18 cellular contexts compared by ENCODE assay signal in genomic region chr15:59367022-59367451, GRCh38. TPM values are rescaled to one million over a fixed set of nuclear protein-coding genes. Genes with fewer than 3 reads are reported as not detected.
DNase-seq lines count a peak whose midpoint lies in the region; ATAC-seq, FAIRE-seq and TF ChIP-seq lines count a peak whose summit lies in the region.
"Had no signal": no experiment of that assay in that cellular context is flagged by ENCODE, and none has a peak within 500 bp of the region (broad histone marks: within the 10 kb centered on the region; RNA-seq: fewer than 3 reads in every experiment).

No MANE protein-coding gene starts in this region.

- SMC1A ChIA-PET in GM12878 (lab: Charles Lee; ENCODE audit: uncharacterized antibody, unreplicated experiment): interaction anchor here (0.7 to 2.5 kb wide), 10 partner anchors 9 to 120 kb away, joined by 3 to 7 read pairs (median 6); no protein-coding TSS in a partner anchor

- H3K36me3 ChIP-seq in GM12878 (ENCODE audit: control insufficient read depth in 2 of 2, insufficient read depth in 2 of 2, low read length in 1 of 2): peaks cover 0 to 8% of the 10 kb centered on the region in 2 experiments; a peak in 2 of 4 replicates
- H3K36me3 ChIP-seq in keratinocyte (ENCODE audit: control insufficient read depth in 2 of 2, extremely low read depth in 1 of 2, insufficient read depth in 2 of 2, low read length in 2 of 2): peaks cover 2 to 6% of the 10 kb centered on the region in 2 experiments
- H3K36me3 ChIP-seq: transverse colon had no signal

- H4K20me1 ChIP-seq in GM12878 (ENCODE audit: control insufficient read depth, insufficient read depth) (no peaks in the 10 kb centered on the region; the same call in 1 of the 2 replicates), keratinocyte (ENCODE audit: control insufficient read depth, extremely low read depth, insufficient read depth, low read length) (no peaks in the 10 kb centered on the region)

- H3K79me2 ChIP-seq in GM12878 (ENCODE audit: control insufficient read depth, insufficient read depth, low read length): peaks cover 95% of the 10 kb centered on the region
- H3K79me2 ChIP-seq in keratinocyte (ENCODE audit: control insufficient read depth, insufficient read depth, low read length): peaks cover 98% of the 10 kb centered on the region

- no peak for TF ChIP-seq EP300 in GM12878 (IDR thresholded peaks at IDR 0.05; ENCODE audit: borderline replicate concordance in 1 of 2, control insufficient read depth in 1 of 2, low read depth in 2 of 2, low read length in 2 of 2)

- RAD21 ChIA-PET in GM12878 (lab: Charles Lee; ENCODE audit: unreplicated experiment): interaction anchor here (0.6 to 1.3 kb wide), 9 partner anchors 11 to 169 kb away, joined by 3 to 4 read pairs (median 3); no protein-coding TSS in a partner anchor

- H3K4me2 ChIP-seq in GM12878 (ENCODE audit: control insufficient read depth, insufficient read depth): peak overlapping the region; percentile 64
- peak overlapping the region; percentile 61 for H3K4me2 ChIP-seq in keratinocyte (ENCODE audit: control insufficient read depth, extremely low read depth, insufficient read depth, low read depth, low read length)
- H3K4me2 ChIP-seq: GM23338 had no signal

- H3K9ac ChIP-seq in GM12878 (ENCODE audit: control insufficient read depth, insufficient read depth, low read length): no peak overlapping the region
- peak overlapping the region; percentile 71 for H3K9ac ChIP-seq in keratinocyte (ENCODE audit: control insufficient read depth, extremely low read depth, insufficient read depth, low read length)

- H3K27ac ChIP-seq in GM12878 (ENCODE audit: control insufficient read depth, insufficient read depth) (no peak overlapping the region), keratinocyte (ENCODE audit: control insufficient read depth, insufficient read depth, low read length) (peak overlapping the region; percentile 85)
- H3K27ac ChIP-seq: SK-N-MC had no signal

- TF ChIP-seq CTCF in GM12878 (IDR thresholded peaks at IDR 0.05 in 2 of 3, conservative IDR thresholded peaks at IDR 0.05 in 1 of 3; ENCODE audit: control insufficient read depth in 2 of 3, extremely low read depth in 1 of 3, insufficient read depth in 1 of 3, low read depth in 3 of 3, low read length in 3 of 3) (no peak), keratinocyte (optimal IDR thresholded peaks at IDR 0.05 in 1 of 3, IDR thresholded peaks at IDR 0.05 in 1 of 3, conservative IDR thresholded peaks at IDR 0.05 in 1 of 3; ENCODE audit: extremely low read depth in 1 of 3, insufficient read depth in 2 of 3, low read length in 3 of 3) (no peak), progenitor cell of endocrine pancreas (IDR thresholded peaks at IDR 0.05; ENCODE audit: unreplicated experiment) (no peak)

- no peaks in the 10 kb centered on the region for H3K36me3 Mint-ChIP-seq in progenitor cell of endocrine pancreas (ENCODE audit: insufficient read depth)
- peaks cover 0 to 4% (median 0%) of the 10 kb centered on the region in 3 donors for H3K36me3 Mint-ChIP-seq in immature natural killer cell
- no peaks in the 10 kb centered on the region for H3K36me3 Mint-ChIP-seq in natural killer cell treated with Interleukin-12 subunit alpha and Interleukin-12 subunit beta and Interleukin-15 and Interleukin-18, amount 100 ng/mL, for 72 hours

- dilution Hi-C loops in keratinocyte (cut with MboI; ENCODE audit: extremely low pct_ligation_motif_present, low sequenced_read_pairs): no loop called here

- H3K9me1 ChIP-seq in keratinocyte (ENCODE audit: control insufficient read depth, extremely low read depth, insufficient read depth, low read length): no peaks in the 10 kb centered on the region

- H3K4me3 ChIP-seq in GM12878 (peak overlapping the region; percentile 75; the same call in 1 of the 2 replicates), keratinocyte (ENCODE audit: control insufficient read depth in 2 of 3, extremely low read depth in 1 of 3, insufficient read depth in 2 of 3, low read depth in 1 of 3, low read length in 3 of 3) (peak overlapping the region in 2 of 3 experiments; percentile 10 to 39)
- H3K4me3 ChIP-seq: GM23338, K562, SK-N-MC, transverse colon had no signal

- H3K27me3 Mint-ChIP-seq in progenitor cell of endocrine pancreas: no peaks in the 10 kb centered on the region
- H3K27me3 Mint-ChIP-seq in immature natural killer cell (ENCODE audit: low read depth in 3 of 3): peaks cover 8 to 21% (median 12%) of the 10 kb centered on the region in 3 donors
- peaks cover 23 to 28% of the 10 kb centered on the region in 2 donors for H3K27me3 Mint-ChIP-seq in natural killer cell treated with Interleukin-12 subunit alpha and Interleukin-12 subunit beta and Interleukin-15 and Interleukin-18, amount 100 ng/mL, for 72 hours

- H2AFZ ChIP-seq in GM12878 (ENCODE audit: control insufficient read depth, low read depth, low read length) (no peak overlapping the region), keratinocyte (ENCODE audit: control insufficient read depth, low read length) (no peak overlapping the region)
- H2AFZ ChIP-seq: GM23338 had no signal

- in situ Hi-C loops in GM12878 (cut with MboI): no loop called here

- no peaks in the 10 kb centered on the region for H3K9me3 Mint-ChIP-seq in progenitor cell of endocrine pancreas (ENCODE audit: low read depth)
- H3K9me3 Mint-ChIP-seq in immature natural killer cell: peaks cover 0 to 1% (median 0%) of the 10 kb centered on the region in 6 donors
- no peaks in the 10 kb centered on the region for H3K9me3 Mint-ChIP-seq in natural killer cell treated with Interleukin-12 subunit alpha and Interleukin-12 subunit beta and Interleukin-15 and Interleukin-18, amount 100 ng/mL, for 72 hours
- H3K9me3 Mint-ChIP-seq: activated T-helper 2 cell treated with anti-CD3 and anti-CD28 coated beads, Interferon-gamma antibody, Interleukin-2, Interleukin-4, amounts not matched to agents 10 μg/mL and 5 μg/mL and 100 μg/mL, durations not matched to agents 14 hours and 24 hours and 36 hours; GM23338; neural crest cell had no signal

- peak; percentile 35 for DNase-seq in Ammon's horn (ENCODE audit: low spot score)
- DNase-seq in HT1080 (ENCODE audit: low read depth): peak; percentile 15
- DNase-seq in GM12878 (ENCODE audit: low read depth, low spot score): no peak
- no peak for DNase-seq in keratinocyte (ENCODE audit: low read depth, low spot score)
- DNase-seq in progenitor cell of endocrine pancreas (ENCODE audit: low spot score, unreplicated experiment): no peak
- no peak for DNase-seq in immature natural killer cell
- no peak for DNase-seq in natural killer cell treated with Interleukin-12 subunit alpha and Interleukin-12 subunit beta and Interleukin-15 and Interleukin-18, amount 100 ng/mL, for 72 hours (ENCODE audit: low spot score)
- DNase-seq: activated CD8-positive, alpha-beta T cell treated with anti-CD3 and anti-CD28 coated beads, Interleukin-2, amount 10 ng/mL, durations not matched to agents 7 days and 5 days; NCI-H1092; NCI-H2171 treated with DMSO at 0.1 percent for 48 hours; NK-92 treated with Interleukin-12 subunit alpha and Interleukin-12 subunit beta, amount 100 ng/mL, for 24 hours had no signal

- intact Hi-C loops in GM12878 (cut with micrococcal nuclease; ENCODE audit: unreplicated experiment): no loop called here

- H3K4me3 Mint-ChIP-seq in progenitor cell of endocrine pancreas (ENCODE audit: low read depth) (no peak overlapping the region), immature natural killer cell (no peak overlapping the region)
- H3K4me3 Mint-ChIP-seq in natural killer cell treated with Interleukin-12 subunit alpha and Interleukin-12 subunit beta and Interleukin-15 and Interleukin-18, amount 100 ng/mL, for 72 hours: no peak overlapping the region
- H3K4me3 Mint-ChIP-seq: activated CD8-positive, alpha-beta T cell treated with anti-CD3 and anti-CD28 coated beads, Interleukin-2, amount 10 ng/mL, durations not matched to agents 7 days and 5 days; GM23338 had no signal

- ATAC-seq in GM12878 (no peak), HG03159 (IDR thresholded peaks at IDR 0.05; ENCODE audit: unreplicated experiment) (no peak)
- no peak for ATAC-seq in natural killer cell treated with Interleukin-12 subunit alpha and Interleukin-12 subunit beta and Interleukin-15 and Interleukin-18, amount 100 ng/mL, for 72 hours
- ATAC-seq: activated CD8-positive, alpha-beta T cell treated with anti-CD3 and anti-CD28 coated beads, Interleukin-2, amount 10 ng/mL, durations not matched to agents 7 days and 5 days; GM23338; K562 had no signal

- FAIRE-seq in GM12878 (lab: Jason Lieb, UNC): no peak
- peak; percentile 70 for FAIRE-seq in keratinocyte (lab: Jason Lieb, UNC)
- FAIRE-seq: K562 had no signal

- H3K9me3 ChIP-seq in GM12878 (replicated peaks; ENCODE audit: control insufficient read depth, insufficient read depth, low read length) (no peaks in the 10 kb centered on the region; the same call in 2 of the 3 replicates), keratinocyte (ENCODE audit: control insufficient read depth, low read depth, low read length) (no peaks in the 10 kb centered on the region)
- H3K9me3 ChIP-seq: transverse colon had no signal

- CTCF ChIA-PET in GM12878 (lab: Yijun Ruan, JAX): interaction anchor here (0.8 to 2.2 kb wide), 3 partner anchors 11 to 120 kb away, joined by 3 to 8 read pairs (median 3); no protein-coding TSS in a partner anchor

- H3K4me1 Mint-ChIP-seq in progenitor cell of endocrine pancreas (ENCODE audit: low read depth): peaks cover 10% of the 10 kb centered on the region
- H3K4me1 Mint-ChIP-seq in immature natural killer cell: peaks cover 12 to 17% of the 10 kb centered on the region in 2 donors
- peaks cover 7 to 8% of the 10 kb centered on the region in 2 donors for H3K4me1 Mint-ChIP-seq in natural killer cell treated with Interleukin-12 subunit alpha and Interleukin-12 subunit beta and Interleukin-15 and Interleukin-18, amount 100 ng/mL, for 72 hours (ENCODE audit: low read depth in 2 of 2)

- H3K27me3 ChIP-seq in GM12878 (replicated peaks in 1 of 2; ENCODE audit: control insufficient read depth in 2 of 2, insufficient read depth in 2 of 2, low read length in 1 of 2) (no peaks in the 10 kb centered on the region), keratinocyte (ENCODE audit: control insufficient read depth, extremely low read depth, insufficient read depth, low read length) (no peaks in the 10 kb centered on the region)
- H3K27me3 ChIP-seq: transverse colon had no signal

- H3K27ac Mint-ChIP-seq in progenitor cell of endocrine pancreas (no peak overlapping the region), immature natural killer cell (no peak overlapping the region)
- no peak overlapping the region for H3K27ac Mint-ChIP-seq in natural killer cell treated with Interleukin-12 subunit alpha and Interleukin-12 subunit beta and Interleukin-15 and Interleukin-18, amount 100 ng/mL, for 72 hours
- H3K27ac Mint-ChIP-seq: activated CD8-positive, alpha-beta T cell treated with anti-CD3 and anti-CD28 coated beads, Interleukin-2, amount 10 ng/mL, durations not matched to agents 7 days and 5 days; activated T-helper 2 cell treated with anti-CD3 and anti-CD28 coated beads, Interferon-gamma antibody, Interleukin-2, Interleukin-4, amounts not matched to agents 10 μg/mL and 5 μg/mL and 100 μg/mL, durations not matched to agents 14 hours and 24 hours and 36 hours; GM23338 had no signal

- peaks cover 10% of the 10 kb centered on the region for H3K4me1 ChIP-seq in GM12878 (ENCODE audit: control insufficient read depth, insufficient read depth, low read length)
- H3K4me1 ChIP-seq in keratinocyte (ENCODE audit: control insufficient read depth, extremely low read depth, insufficient read depth, low read length): peaks cover 59% of the 10 kb centered on the region

- BruUV-seq in GM12878 (replicated peaks; lab: Mats Ljungman, UMichigan): no TSS peak

- no peak for TF ChIP-seq POLR2A in GM12878 (IDR thresholded peaks at IDR 0.05; ENCODE audit: low read depth, low read length)

- no peak for TF ChIP-seq RAD21 in GM12878 (IDR thresholded peaks at IDR 0.05; ENCODE audit: insufficient read depth, low read depth, low read length)

- POLR2A ChIA-PET in GM12878 (lab: Charles Lee): interaction anchor here (0.9 to 2.1 kb wide), 2 partner anchors 46 to 52 kb away, joined by 4 to 7 read pairs; no protein-coding TSS in a partner anchor

- WGBS in GM12878 (ENCODE audit: insufficient coverage, insufficient replicate concordance, low lambda C conversion rate, missing lambda C conversion rate): 93% methylated on average over 5 of the region's 5 CpGs

RNA-seq across cellular contexts. Expression of gene MYO1E, which starts 5.6 kb away (rescaled TPM):
- 20.2 and 32.0 TPM in 2 replicates for total RNA-seq in HT1080 (2014; rRNA removed; shearing (Covaris generic))
- 33.1 and 39.5 TPM in 2 replicates for polyA plus RNA-seq in HT1080 (2015; cell fraction: cytosol; rRNA removed)
- 126 and 158 TPM in 2 replicates for polyA plus RNA-seq in HT1080 (2015; cell fraction: nucleus; rRNA removed)
- total RNA-seq in GM12878 (2013; cell fraction: nucleolus; rRNA removed): 732 and 834 TPM in 2 replicates
- total RNA-seq in GM12878 (2014; rRNA removed) (55.9 and 59.3 TPM in 2 replicates), GM12878 (2014; rRNA removed; fragmentation: Illumina TruSeq; extraction: Trizol) (70.5 and 76.5 TPM in 2 replicates), GM12878 (2021) (256 and 266 TPM in 2 replicates), progenitor cell of endocrine pancreas (40.4 and 42.3 TPM in 2 replicates)
- 15.6 TPM for polyA plus RNA-seq in GM12878 (2011; ENCODE audit: low read depth)
- polyA plus RNA-seq in GM12878 (2011; rRNA removed) (33.3 and 68.3 TPM in 2 replicates), GM12878 (2014; fragmentation: Illumina TruSeq; extraction: Trizol) (77.9 and 93.5 TPM in 2 replicates), GM12878 (2014; fragmentation: Nextera tagmentation; extraction: Ambion mirVana) (10 to 100 TPM; 10.3 to 27.5 TPM), GM12878 (2014; rRNA removed) (43.7 and 46.9 TPM in 2 replicates), GM12878 (2016; fragmentation: Nextera tagmentation; extraction: Ambion mirVana) (100 to 1,000 TPM; 189 to 191 TPM), keratinocyte (74.6 to 213 TPM (median 117 TPM) in 3 replicates), immature natural killer cell (10 to 100 TPM in 1 of 3 donors, 1 to 10 TPM in 2; 4.7 to 15.4 (median 7.1) TPM)
- 16.2 and 18.4 TPM in 2 replicates for polyA plus RNA-seq in GM12878 (2011; cell fraction: cytosol; rRNA removed)
- 21.3 TPM in 2 replicates for polyA plus RNA-seq in GM12878 (2011; cell fraction: nucleus; rRNA removed)
- polyA plus RNA-seq in GM12878 (2012): 92.0 and 138 TPM in 2 replicates
- 25.2 and 53.3 TPM in 2 replicates for polyA minus RNA-seq in GM12878 (2011; rRNA and poly(A)+ RNA removed)
- 11.1 TPM in 2 replicates for polyA minus RNA-seq in GM12878 (2011; cell fraction: cytosol; rRNA and poly(A)+ RNA removed)
- 42.3 and 48.9 TPM in 2 replicates for polyA minus RNA-seq in GM12878 (2011; cell fraction: nucleus; rRNA and poly(A)+ RNA removed)
- polyA plus RNA-seq in keratinocyte (2011; ENCODE audit: low read depth): 201 TPM
- 63.2 and 176 TPM in 2 replicates for polyA plus RNA-seq in keratinocyte (2011; cell fraction: cytosol; rRNA removed)
- polyA plus RNA-seq in keratinocyte (2011; cell fraction: nucleus; rRNA removed): 167 and 242 TPM in 2 replicates
- 112 and 184 TPM in 2 replicates for polyA plus RNA-seq in keratinocyte (2012; ENCODE audit: low replicate concordance)
- 46.1 to 279 TPM (median 153 TPM) in 3 replicates for polyA minus RNA-seq in keratinocyte
- 218 TPM for polyA minus RNA-seq in keratinocyte (2011; cell fraction: cytosol; rRNA and poly(A)+ RNA removed)
- polyA minus RNA-seq in keratinocyte (2011; cell fraction: nucleus; rRNA and poly(A)+ RNA removed): 151 and 398 TPM in 2 replicates
- total RNA-seq in natural killer cell treated with Interleukin-12 subunit alpha and Interleukin-12 subunit beta and Interleukin-15 and Interleukin-18, amount 100 ng/mL, for 72 hours: 10 to 100 TPM in 1 of 2 donors, 1 to 10 TPM in 1; 3.7 to 20.0 TPM

Comparison
In these comparisons a context has a peak if more than half of its experiments do, and no peak if none do; other contexts are left out.
1. DNase-seq: peak in Ammon's horn (single experiment) and HT1080 (single experiment); none in GM12878 (single experiment), keratinocyte (single experiment), progenitor cell of endocrine pancreas (single experiment), immature natural killer cell (0 of 3) and natural killer cell treated with Interleukin-12 subunit alpha and Interleukin-12 subunit beta and Interleukin-15 and Interleukin-18, amount 100 ng/mL, for 72 hours (single experiment).